ENCODE assay signal across 35 cellular contexts in the genomic region with DNA sequence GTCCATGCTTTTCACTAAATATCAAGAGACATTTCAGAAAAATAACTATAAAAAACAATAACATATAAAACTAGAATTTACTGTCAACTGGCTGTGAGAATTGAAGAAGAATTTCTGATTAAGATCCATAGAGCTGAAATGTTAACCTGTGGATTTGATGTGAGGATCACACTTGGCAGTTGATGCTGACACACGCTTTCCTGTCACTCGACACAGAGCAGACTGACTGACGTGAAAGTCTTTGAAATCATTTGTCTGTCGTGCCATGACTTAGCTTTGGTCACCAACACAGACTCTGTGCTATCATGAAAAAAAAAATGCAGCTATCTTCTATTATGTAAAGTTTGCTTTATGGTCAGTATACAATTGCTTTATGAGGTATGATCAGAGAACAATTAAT.
"Had no signal": no experiment of that assay in that cellular context is flagged by ENCODE, and none has a peak within 500 bp of the region (broad histone marks: within the 10 kb centered on the region; RNA-seq: fewer than 3 reads in every experiment).

No MANE protein-coding gene starts in this region.

- DNase-seq: Kasumi-1, MG63, MM.1S, MV-4-11, NCI-H1048, NCI-H1092, NCI-H1092 treated with DMSO at 0.1 percent for 48 hours, NCI-H1105, NCI-H1105 treated with DMSO at 0.1 percent for 48 hours, NCI-H1417, NCI-H1417 treated with DMSO at 0.1 percent for 48 hours, NCI-H1436, NCI-H1436 treated with DMSO at 0.1 percent for 48 hours, NCI-H146, NCI-H1694, NCI-H1694 treated with DMSO at 0.1 percent for 48 hours, NCI-H187, NCI-H187 treated with DMSO at 0.1 percent for 48 hours, NCI-H1930, NCI-H2029, NCI-H2029 treated with DMSO at 0.1 percent for 48 hours, NCI-H2081, NCI-H2081 treated with DMSO at 0.1 percent for 48 hours, NCI-H2107, NCI-H2171, NCI-H2171 treated with DMSO at 0.1 percent for 48 hours, NCI-H2227 treated with DMSO at 0.1 percent for 48 hours, NCI-H226, NCI-H345, NCI-H446, NCI-H446 treated with DMSO at 0.1 percent for 48 hours, NCI-H510A, NCI-H510A treated with DMSO at 0.1 percent for 48 hours, NCI-H524, NCI-H524 treated with DMSO at 0.1 percent for 48 hours had no signal

- H3K9me3 ChIP-seq: MG63 had no signal

- H3K27me3 ChIP-seq: MG63 had no signal

- H3K4me3 ChIP-seq: MG63 had no signal

- H3K36me3 ChIP-seq: MG63 had no signal
